Comparison of ENCODE assay signal across 9 cellular contexts in genomic region chr1:15994590-15995351, GRCh38. TPM values are rescaled to one million over a fixed set of nuclear protein-coding genes. Genes with fewer than 3 reads are reported as not detected.
A peak's percentile ranks its signal among the peaks of the same experiment; 100 is the strongest.
DNase-seq lines count a peak whose midpoint lies in the region; ATAC-seq and TF ChIP-seq lines count a peak whose summit lies in the region.
"Had no signal": no experiment of that assay in that cellular context is flagged by ENCODE, and none has a peak within 500 bp of the region (broad histone marks: within the 10 kb centered on the region; RNA-seq: fewer than 3 reads in every experiment).

No MANE protein-coding gene starts in this region.

- H3K27ac Mint-ChIP-seq in CD8-positive, alpha-beta T cell = no peak overlapping the region

- no peaks in the 10 kb centered on the region for H3K9me3 ChIP-seq in CD8-positive, alpha-beta T cell (ENCODE audit: low read length)
- no peaks in the 10 kb centered on the region for H3K9me3 ChIP-seq in mesenchymal stem cell (ENCODE audit: control insufficient read depth, low read length)
- H3K9me3 ChIP-seq in stomach = no peaks in the 10 kb centered on the region

- H3K4me1 ChIP-seq in CD8-positive, alpha-beta T cell (ENCODE audit: insufficient read depth, low read length) = no peaks in the 10 kb centered on the region
- no peaks in the 10 kb centered on the region for H3K4me1 ChIP-seq in mesenchymal stem cell (ENCODE audit: control insufficient read depth, insufficient read depth, low read depth, low read length)
- peaks cover 0 to 10% (median 0%) of the 10 kb centered on the region in 4 donors for H3K4me1 ChIP-seq in stomach

- no peak overlapping the region for H3K4me3 ChIP-seq in CD8-positive, alpha-beta T cell (ENCODE audit: low read depth, low read length)
- H3K4me3 ChIP-seq in coronary artery (no peak overlapping the region), mesenchymal stem cell (ENCODE audit: insufficient read depth in 1 of 2, low read depth in 1 of 2, low read length in 2 of 2) (no peak overlapping the region), stomach (no peak overlapping the region)

- H3K9ac ChIP-seq in mesenchymal stem cell (ENCODE audit: low read length) = no peak overlapping the region

- H3K79me1 ChIP-seq in mesenchymal stem cell (replicated peaks; ENCODE audit: low read length, poor library complexity, severe bottlenecking) = no peaks in the 10 kb centered on the region

- no peak overlapping the region for H2BK120ac ChIP-seq in mesenchymal stem cell (ENCODE audit: low read depth, low read length)

- H3K4me3 Mint-ChIP-seq in CD8-positive, alpha-beta T cell = no peak overlapping the region
- H3K4me3 Mint-ChIP-seq: IgD-negative memory B cell had no signal

- CTCF ChIA-PET in CD8-positive, alpha-beta T cell (lab: Charles Lee) = interaction anchor here (0.7 to 2.2 kb wide), 9 partner anchors 10 to 203 kb away, joined by 3 to 12 read pairs (median 5); no protein-coding TSS in a partner anchor

- H2BK12ac ChIP-seq in mesenchymal stem cell (ENCODE audit: low read length in 2 of 2) = no peak overlapping the region

- no peak overlapping the region for H2AK5ac ChIP-seq in mesenchymal stem cell (ENCODE audit: low read length, severe bottlenecking)

- no peaks in the 10 kb centered on the region for H3K9me3 Mint-ChIP-seq in CD8-positive, alpha-beta T cell

- no peaks in the 10 kb centered on the region for H3K36me3 ChIP-seq in CD8-positive, alpha-beta T cell (ENCODE audit: insufficient read depth, low read length)
- H3K36me3 ChIP-seq in mesenchymal stem cell (ENCODE audit: control insufficient read depth in 1 of 2, insufficient read depth in 2 of 2, low read depth in 1 of 2, low read length in 2 of 2) (no peaks in the 10 kb centered on the region), stomach (no peaks in the 10 kb centered on the region)

- no peak for TF ChIP-seq POLR2A in stomach (IDR thresholded peaks at IDR 0.05)

- ATAC-seq in CD8-positive, alpha-beta T cell = peak; percentile 77
- ATAC-seq in GM21367 (IDR thresholded peaks at IDR 0.05; ENCODE audit: unreplicated experiment) = no peak

- TF ChIP-seq EP300 in stomach (IDR thresholded peaks at IDR 0.05) = no peak

- no peak overlapping the region for H2AFZ ChIP-seq in mesenchymal stem cell (ENCODE audit: low read depth, low read length)

- H3K4me1 Mint-ChIP-seq in CD8-positive, alpha-beta T cell (ENCODE audit: low read depth) = no peaks in the 10 kb centered on the region
- H3K4me1 Mint-ChIP-seq: IgD-negative memory B cell had no signal

- no peaks in the 10 kb centered on the region for H3K27me3 Mint-ChIP-seq in CD8-positive, alpha-beta T cell (ENCODE audit: low read depth)
- H3K27me3 Mint-ChIP-seq: IgD-negative memory B cell had no signal

- POLR2A ChIA-PET in CD8-positive, alpha-beta T cell (lab: Charles Lee) = no interaction called here

- no peak overlapping the region for H2BK5ac ChIP-seq in mesenchymal stem cell (ENCODE audit: low read depth, low read length, poor library complexity, severe bottlenecking)

- H2BK15ac ChIP-seq in mesenchymal stem cell (ENCODE audit: low read depth, poor library complexity, severe bottlenecking) = no peak overlapping the region

- no peak overlapping the region for H3K4me2 ChIP-seq in mesenchymal stem cell (ENCODE audit: low read length, poor library complexity, severe bottlenecking)

- H3K27ac ChIP-seq in CD8-positive, alpha-beta T cell (ENCODE audit: low read depth, low read length) = no peak overlapping the region
- H3K27ac ChIP-seq in coronary artery = no peak overlapping the region
- no peak overlapping the region for H3K27ac ChIP-seq in mesenchymal stem cell (ENCODE audit: low read length, poor library complexity, severe bottlenecking)
- H3K27ac ChIP-seq in stomach = no peak overlapping the region

- H3K27me3 ChIP-seq in CD8-positive, alpha-beta T cell (ENCODE audit: insufficient read depth, low read length) = no peaks in the 10 kb centered on the region
- peaks cover 11 to 16% of the 10 kb centered on the region in 2 experiments for H3K27me3 ChIP-seq in mesenchymal stem cell (ENCODE audit: control insufficient read depth in 1 of 2, insufficient read depth in 1 of 2, low read length in 2 of 2)
- H3K27me3 ChIP-seq in stomach = no peaks in the 10 kb centered on the region

- H3K14ac ChIP-seq in mesenchymal stem cell (ENCODE audit: low read length in 2 of 2) = no peak overlapping the region

- no peak overlapping the region for H4K91ac ChIP-seq in mesenchymal stem cell (ENCODE audit: low read length)

- 79% methylated on average over 8 of the region's 11 CpGs for WGBS in mesenchymal stem cell
- 45 to 59% (median 56%) methylated on average over 9 to 11 of the region's 11 CpGs for WGBS in stomach, 5 donors

- H3K4ac ChIP-seq in mesenchymal stem cell (ENCODE audit: low read depth in 1 of 2, low read length in 2 of 2) = no peak overlapping the region

- H3K36me3 Mint-ChIP-seq in CD8-positive, alpha-beta T cell = no peaks in the 10 kb centered on the region

- peak; percentile 37 for TF ChIP-seq CTCF in CD8-positive, alpha-beta T cell (IDR thresholded peaks at IDR 0.05)
- peak; percentile 86 for TF ChIP-seq CTCF in coronary artery (IDR thresholded peaks at IDR 0.05)
- TF ChIP-seq CTCF in stomach (IDR thresholded peaks at IDR 0.05) = peak in 5 of 7 experiments; percentile 70 to 87 (median 85)

- no peak overlapping the region for H3K23ac ChIP-seq in mesenchymal stem cell (ENCODE audit: low read length in 2 of 2)

- DNase-seq in CD8-positive, alpha-beta T cell = peak in 4 of 7 experiments; percentile 19 to 63 (median 45)
- DNase-seq in HT1080 (ENCODE audit: low read depth) (peak; percentile 40), coronary artery (ENCODE audit: low spot score) (no peak), mesenchymal stem cell (peak; percentile 70), stomach (peak; percentile 63), NCI-H128 (lab: John Stamatoyannopoulos, UW; ENCODE audit: unreplicated experiment) (no peak)
- peak; percentile 66 for DNase-seq in activated CD4-positive, CD25-positive, alpha-beta regulatory T cell treated with anti-CD3 and anti-CD28 coated beads, Interleukin-2, amount 50 U/mL, for 72 hours

- H4K8ac ChIP-seq in mesenchymal stem cell (ENCODE audit: low read length) = no peak overlapping the region

- intact Hi-C loops in CD8-positive, alpha-beta T cell (cut with DNase I, micrococcal nuclease) = loop anchor here (1.0 kb wide), 2 partner anchors 190 to 202 kb away; no protein-coding TSS in a partner anchor
- intact Hi-C loops in stomach (cut with DNase I; ENCODE audit: low total_unique reads) = loop anchor here (10.0 kb wide), 1 partner anchor 180 kb away; no protein-coding TSS in a partner anchor

- H3K18ac ChIP-seq in mesenchymal stem cell (ENCODE audit: low read depth in 1 of 2, low read length in 2 of 2) = no peak overlapping the region

RNA-seq across cellular contexts. Expression of gene SRARP, which starts 9.3 kb away (rescaled TPM):
- not detected for total RNA-seq in CD8-positive, alpha-beta T cell
- not detected in 2 replicates for total RNA-seq in HT1080 (2014; rRNA removed; shearing (Covaris generic))
- not detected in 2 replicates for polyA plus RNA-seq in HT1080 (2015; cell fraction: cytosol; rRNA removed)
- polyA plus RNA-seq in HT1080 (2015; cell fraction: nucleus; rRNA removed) = not detected in 2 replicates
- not detected for polyA plus RNA-seq in mesenchymal stem cell (2013, experiment 1 of 2)
- polyA plus RNA-seq in mesenchymal stem cell (2013, experiment 2 of 2) = not detected
- not detected for total RNA-seq in stomach
- under 1 TPM in 1 of 3 donors, not detected in 2; 0.75 TPM for polyA plus RNA-seq in stomach
- polyA plus RNA-seq: IgD-negative memory B cell had no signal

RNA-seq across cellular contexts. Expression of gene ZBTB17, which starts 18.9 kb away (rescaled TPM):
- total RNA-seq in CD8-positive, alpha-beta T cell = 100 to 1,000 TPM; 106 to 115 TPM
- 40.0 and 52.2 TPM in 2 replicates for total RNA-seq in HT1080 (2014; rRNA removed; shearing (Covaris generic))
- 19.8 and 21.0 TPM in 2 replicates for polyA plus RNA-seq in HT1080 (2015; cell fraction: cytosol; rRNA removed)
- 71.9 and 78.5 TPM in 2 replicates for polyA plus RNA-seq in HT1080 (2015; cell fraction: nucleus; rRNA removed)
- 17.2 TPM for polyA plus RNA-seq in mesenchymal stem cell (2013, experiment 1 of 2)
- 16.9 TPM for polyA plus RNA-seq in mesenchymal stem cell (2013, experiment 2 of 2)
- 100 to 1,000 TPM in 1 of 5 donors, 10 to 100 TPM in 4; 13.0 to 136 (median 65.9) TPM for total RNA-seq in stomach
- polyA plus RNA-seq in stomach = 10 to 100 TPM; 40.7 to 46.3 (median 44.2) TPM

RNA-seq across cellular contexts. Expression of gene HSPB7, which starts 23.1 kb away (rescaled TPM):
- not detected for total RNA-seq in CD8-positive, alpha-beta T cell
- not detected in 2 replicates for total RNA-seq in HT1080 (2014; rRNA removed; shearing (Covaris generic))
- polyA plus RNA-seq in HT1080 (2015; cell fraction: cytosol; rRNA removed) = not detected in 2 replicates
- polyA plus RNA-seq in HT1080 (2015; cell fraction: nucleus; rRNA removed) = not detected in 2 replicates
- polyA plus RNA-seq in mesenchymal stem cell (2013, experiment 1 of 2) = 3.4 TPM
- 4.0 TPM for polyA plus RNA-seq in mesenchymal stem cell (2013, experiment 2 of 2)
- 10 to 100 TPM in 4 of 5 donors, 1 to 10 TPM in 1; 9.9 to 83.5 (median 32.1) TPM for total RNA-seq in stomach
- polyA plus RNA-seq in stomach = 10 to 100 TPM; 11.8 to 32.0 (median 14.2) TPM
- polyA plus RNA-seq: IgD-negative memory B cell had no signal

RNA-seq across cellular contexts. Expression of gene CLCNKA, which starts 27.1 kb away (rescaled TPM):
- total RNA-seq in CD8-positive, alpha-beta T cell = not detected
- not detected in 2 replicates for total RNA-seq in HT1080 (2014; rRNA removed; shearing (Covaris generic))
- not detected in 2 replicates for polyA plus RNA-seq in HT1080 (2015; cell fraction: cytosol; rRNA removed)
- not detected in 2 replicates for polyA plus RNA-seq in HT1080 (2015; cell fraction: nucleus; rRNA removed)
- 0.19 TPM for polyA plus RNA-seq in mesenchymal stem cell (2013, experiment 1 of 2)
- 0.16 TPM for polyA plus RNA-seq in mesenchymal stem cell (2013, experiment 2 of 2)
- total RNA-seq in stomach = 10 to 100 TPM in 1 of 5 donors, 1 to 10 TPM in 1, under 1 TPM in 1, not detected in 2; 0.55 to 16.1 (median 5.1) TPM
- 1 to 10 TPM; 2.7 to 6.0 (median 3.9) TPM for polyA plus RNA-seq in stomach
- polyA plus RNA-seq: IgD-negative memory B cell had no signal

RNA-seq across cellular contexts. Expression of gene CLCNKB, which starts 48.8 kb away (rescaled TPM):
- not detected for total RNA-seq in CD8-positive, alpha-beta T cell
- total RNA-seq in HT1080 (2014; rRNA removed; shearing (Covaris generic)) = not detected in 2 replicates
- not detected in 2 replicates for polyA plus RNA-seq in HT1080 (2015; cell fraction: cytosol; rRNA removed)
- polyA plus RNA-seq in HT1080 (2015; cell fraction: nucleus; rRNA removed) = 0.22 TPM in 1 of 2 replicates, not detected in the other
- polyA plus RNA-seq in mesenchymal stem cell (2013, experiment 1 of 2) = 0.43 TPM
- 0.32 TPM for polyA plus RNA-seq in mesenchymal stem cell (2013, experiment 2 of 2)
- under 1 TPM in 1 of 5 donors, not detected in 4; 0.92 TPM for total RNA-seq in stomach
- polyA plus RNA-seq in stomach = under 1 TPM; 0.19 to 0.60 (median 0.31) TPM
- polyA plus RNA-seq: IgD-negative memory B cell had no signal

Comparison
In these comparisons a context has a peak if more than half of its experiments do, and no peak if none do; other contexts are left out.
1. DNase-seq: peak in CD8-positive, alpha-beta T cell (4 of 7), HT1080 (single experiment), activated CD4-positive, CD25-positive, alpha-beta regulatory T cell treated with anti-CD3 and anti-CD28 coated beads, Interleukin-2, amount 50 U/mL, for 72 hours (single experiment), mesenchymal stem cell (single experiment) and stomach (single experiment); none in coronary artery (single experiment) and NCI-H128 (single experiment).
2. RNA of gene HSPB7, which starts 23.1 kb away (total RNA-seq): 9.9 to 83.5 TPM in stomach; not detected in CD8-positive, alpha-beta T cell and not detected in HT1080; every median in the first group is over 10 times any median in the second.
3. Peak in every context shown above with its lines, with median percentiles within 50 percentile points of each other: CTCF ChIP-seq.